ENCODE assay signal across 21 cellular contexts in the genomic region with DNA sequence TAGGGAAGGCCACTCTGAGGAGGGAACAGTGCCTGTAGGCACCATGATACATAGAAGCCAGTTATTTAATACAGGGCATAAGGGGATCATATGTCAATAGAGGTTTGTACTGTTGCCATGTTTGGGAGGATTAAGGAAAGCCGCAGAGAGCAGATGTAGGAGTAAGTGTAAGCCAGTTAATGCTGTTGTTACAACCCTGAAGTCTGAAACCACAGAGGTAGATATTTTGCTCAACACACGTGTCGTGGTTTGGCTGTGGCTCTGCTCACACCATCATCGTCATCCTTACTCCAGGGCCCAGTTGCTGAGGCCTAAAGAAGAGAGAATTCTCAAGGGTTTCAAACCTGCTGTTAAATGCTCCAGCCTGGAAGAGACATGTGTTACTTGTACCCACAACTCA.
DNase-seq lines count a peak whose midpoint lies in the region; ATAC-seq lines count a peak whose summit lies in the region.
"Had no signal": no experiment of that assay in that cellular context is flagged by ENCODE, and none has a peak within 500 bp of the region (broad histone marks: within the 10 kb centered on the region; RNA-seq: fewer than 3 reads in every experiment).

No MANE protein-coding gene starts in this region.

- DNase-seq in NCI-H1092 treated with DMSO at 0.1 percent for 48 hours (lab: John Stamatoyannopoulos, UW), result peak; percentile 7
- DNase-seq in NCI-H1092 (lab: John Stamatoyannopoulos, UW), result no peak
- peak; percentile 98 for DNase-seq in NCI-H82 (lab: John Stamatoyannopoulos, UW)
- peak; percentile 24 for DNase-seq in glomerular visceral epithelial cell (ENCODE audit: extremely low spot score)
- DNase-seq in NCI-H1694 (lab: John Stamatoyannopoulos, UW), result no peak
- DNase-seq in caudate nucleus (lab: John Stamatoyannopoulos, UW), result no peak
- DNase-seq: body of pancreas; gastrocnemius medialis; NCI-H1417 treated with DMSO at 0.1 percent for 48 hours; NCI-H510A; PC-9; SK-N-SH; stimulated activated naive CD4-positive, alpha-beta T cell; upper lobe of right lung had no signal

- ATAC-seq in GM19351 (IDR thresholded peaks at IDR 0.05; ENCODE audit: unreplicated experiment) (peak; percentile 48), HG03439 (IDR thresholded peaks at IDR 0.05; ENCODE audit: unreplicated experiment) (no peak)
- ATAC-seq: body of pancreas, gastrocnemius medialis, upper lobe of right lung had no signal

- no peak overlapping the region for H3K27ac ChIP-seq in caudate nucleus (ENCODE audit: low read depth, low read length)
- H3K27ac ChIP-seq: 22Rv1, body of pancreas, C4-2B, epithelial cell of prostate, gastrocnemius medialis, parathyroid adenoma, PC-9, skin epidermis, upper lobe of right lung had no signal

Comparison
In these comparisons a context has a peak if more than half of its experiments do, and no peak if none do; other contexts are left out.
1. DNase-seq: peak in NCI-H1092 treated with DMSO at 0.1 percent for 48 hours (single experiment), NCI-H82 (single experiment) and glomerular visceral epithelial cell (single experiment); none in NCI-H1092 (single experiment), NCI-H1694 (single experiment) and caudate nucleus (0 of 61).